ENCODE assay signal across 8 cellular contexts in the genomic region with DNA sequence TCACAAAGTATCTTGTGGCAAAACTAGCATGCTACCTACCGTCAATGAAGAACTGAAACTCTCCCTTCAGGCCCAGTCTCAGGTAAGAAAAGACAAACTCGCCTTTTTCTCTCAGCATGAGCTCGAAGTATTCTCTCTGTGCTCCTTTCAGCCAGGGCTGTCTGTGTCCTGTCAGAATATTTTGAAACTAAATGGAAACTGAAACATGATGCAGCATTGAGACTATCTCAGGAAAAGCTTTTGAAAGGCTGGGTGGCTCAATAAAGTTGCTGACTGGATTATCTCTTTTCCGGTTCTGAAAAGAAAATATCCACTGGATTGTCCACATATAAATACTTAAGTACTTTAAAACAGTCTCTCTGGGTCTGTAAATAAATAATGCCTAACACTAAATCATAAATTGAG. TPM values are rescaled to one million over a fixed set of nuclear protein-coding genes. Genes with fewer than 3 reads are reported as not detected.
DNase-seq lines count a peak whose midpoint lies in the region; ATAC-seq, FAIRE-seq and TF ChIP-seq lines count a peak whose summit lies in the region.

No MANE protein-coding gene starts in this region.

- peaks cover 15% of the 10 kb centered on the region for H3K9me3 Mint-ChIP-seq in chondrocyte (ENCODE audit: low read depth)
- no peaks in the 10 kb centered on the region for H3K9me3 Mint-ChIP-seq in activated T-cell treated with anti-CD3 and anti-CD28 coated beads, Interleukin-2, amount 50 U/mL, for 4 hours

- peaks cover 35% of the 10 kb centered on the region for H3K4me1 Mint-ChIP-seq in chondrocyte (ENCODE audit: low read depth)
- H3K4me1 Mint-ChIP-seq in activated T-cell treated with anti-CD3 and anti-CD28 coated beads, Interleukin-2, amount 50 U/mL, for 4 hours (ENCODE audit: low read depth), result no peaks in the 10 kb centered on the region

- DNase-seq in GM18507 (ENCODE audit: extremely low spot score, insufficient read length, low read depth) (no peak), chondrocyte (ENCODE audit: low spot score) (no peak), ovary (no peak), NCI-H2171 treated with DMSO at 0.1 percent for 48 hours (lab: John Stamatoyannopoulos, UW) (no peak), posterior cingulate gyrus (no peak)
- no peak for DNase-seq in activated T-cell treated with anti-CD3 and anti-CD28 coated beads, Interleukin-2, amount 50 U/mL, for 4 hours

- peak; percentile 35 for FAIRE-seq in GM18507 (lab: Jason Lieb, UNC)

- WGBS in ovary, 3 donors, result 6 to 32% (median 7%) methylated on average over 4 of the region's 4 CpGs

- H3K27ac Mint-ChIP-seq in chondrocyte (ENCODE audit: unreplicated experiment), result peak overlapping the region; percentile 99

- no peaks in the 10 kb centered on the region for H3K36me3 ChIP-seq in ovary

- peaks cover 3% of the 10 kb centered on the region for H3K4me1 ChIP-seq in ovary (ENCODE audit: insufficient read depth)

- H3K36me3 Mint-ChIP-seq in chondrocyte (ENCODE audit: low read depth), result peaks cover 9% of the 10 kb centered on the region
- H3K36me3 Mint-ChIP-seq in activated T-cell treated with anti-CD3 and anti-CD28 coated beads, Interleukin-2, amount 50 U/mL, for 4 hours (ENCODE audit: insufficient read depth), result no peaks in the 10 kb centered on the region

- H3K27me3 Mint-ChIP-seq in chondrocyte (ENCODE audit: low read depth), result no peaks in the 10 kb centered on the region
- H3K27me3 Mint-ChIP-seq in activated T-cell treated with anti-CD3 and anti-CD28 coated beads, Interleukin-2, amount 50 U/mL, for 4 hours (ENCODE audit: low read depth), result no peaks in the 10 kb centered on the region

- intact Hi-C loops in ovary (cut with DNase I) (no loop called here), posterior cingulate gyrus (cut with DNase I) (no loop called here)

- no peaks in the 10 kb centered on the region for H3K9me3 ChIP-seq in ovary

- no peaks in the 10 kb centered on the region for H3K27me3 ChIP-seq in ovary

- H3K4me3 Mint-ChIP-seq in chondrocyte (ENCODE audit: unreplicated experiment), result peak overlapping the region; percentile 87
- H3K4me3 Mint-ChIP-seq in activated T-cell treated with anti-CD3 and anti-CD28 coated beads, Interleukin-2, amount 50 U/mL, for 4 hours, result no peak overlapping the region

- H3K4me3 ChIP-seq in ovary, result peak overlapping the region; percentile 26

- TF ChIP-seq CTCF in chondrocyte (IDR thresholded peaks at IDR 0.05), result no peak
- TF ChIP-seq CTCF in ovary (IDR thresholded peaks at IDR 0.05), result no peak

- no peak for TF ChIP-seq POLR2A in ovary (IDR thresholded peaks at IDR 0.05)

- H3K27ac ChIP-seq in ovary, result peak overlapping the region in 1 of 2 donors; percentile 68

- no peak for TF ChIP-seq EP300 in ovary (IDR thresholded peaks at IDR 0.05)

- ATAC-seq in HG02973 (IDR thresholded peaks at IDR 0.05; ENCODE audit: unreplicated experiment), result peak; percentile 87
- no peak for ATAC-seq in esophagus mucosa
- ATAC-seq in activated T-cell treated with anti-CD3 and anti-CD28 coated beads, Interleukin-2, amount 50 U/mL, for 4 hours, result no peak

RNA-seq across cellular contexts. Expression of gene CALHM5, which starts 0.7 kb away (rescaled TPM):
- 9.7 to 10.8 TPM (median 10.4 TPM) in 3 replicates for total RNA-seq in chondrocyte
- 1 to 10 TPM in 2 of 7 donors, under 1 TPM in 5; 0.20 to 1.2 (median 0.68) TPM for total RNA-seq in ovary
- polyA plus RNA-seq in ovary, result 1 to 10 TPM in 1 of 2 donors, under 1 TPM in 1; 0.70 to 3.2 TPM
- total RNA-seq in esophagus mucosa, result 0.12 TPM
- not detected for total RNA-seq in activated T-cell treated with anti-CD3 and anti-CD28 coated beads, Interleukin-2, amount 50 U/mL, for 4 hours

RNA-seq across cellular contexts. Expression of gene TRAPPC3L, which starts 33.3 kb away (rescaled TPM):
- total RNA-seq in chondrocyte (0.19 TPM in 1 of 3 replicates, not detected in the others), ovary (under 1 TPM in 1 of 7 donors, not detected in 6; 0.10 TPM), esophagus mucosa (not detected)
- polyA plus RNA-seq in ovary, result under 1 TPM; 0.08 to 0.20 TPM
- not detected for total RNA-seq in activated T-cell treated with anti-CD3 and anti-CD28 coated beads, Interleukin-2, amount 50 U/mL, for 4 hours

RNA-seq across cellular contexts. Expression of gene CALHM4, which starts 41.4 kb away (rescaled TPM):
- total RNA-seq in chondrocyte (not detected in 3 replicates), ovary (not detected), esophagus mucosa (not detected)
- polyA plus RNA-seq in ovary, result under 1 TPM in 1 of 2 donors, not detected in 1; 0.38 TPM
- total RNA-seq in activated T-cell treated with anti-CD3 and anti-CD28 coated beads, Interleukin-2, amount 50 U/mL, for 4 hours, result not detected

RNA-seq across cellular contexts. Expression of gene CALHM6, which starts 51.0 kb away (rescaled TPM):
- 1.9 to 3.6 TPM (median 2.7 TPM) in 3 replicates for total RNA-seq in chondrocyte
- total RNA-seq in ovary, result 1 to 10 TPM; 1.6 to 8.5 (median 3.0) TPM
- polyA plus RNA-seq in ovary, result 10 to 100 TPM in 1 of 2 donors, 1 to 10 TPM in 1; 5.2 to 14.0 TPM
- 0.20 TPM for total RNA-seq in esophagus mucosa
- 1 to 10 TPM; 1.5 to 2.3 (median 1.7) TPM for total RNA-seq in activated T-cell treated with anti-CD3 and anti-CD28 coated beads, Interleukin-2, amount 50 U/mL, for 4 hours

RNA-seq across cellular contexts. Expression of gene RWDD1, which starts 59.1 kb away (rescaled TPM):
- total RNA-seq in chondrocyte, result 38.4 to 52.2 TPM (median 44.4 TPM) in 3 replicates
- total RNA-seq in ovary, result 10 to 100 TPM; 36.5 to 53.0 (median 48.8) TPM
- 10 to 100 TPM; 56.8 to 82.2 TPM for polyA plus RNA-seq in ovary
- total RNA-seq in esophagus mucosa, result 28.4 TPM
- 10 to 100 TPM; 53.6 to 58.6 (median 57.6) TPM for total RNA-seq in activated T-cell treated with anti-CD3 and anti-CD28 coated beads, Interleukin-2, amount 50 U/mL, for 4 hours
